Comparison of ENCODE assay signal across 1 cellular context in genomic region chr1:16254263-16254948, GRCh38.
TF ChIP-seq lines count a peak whose summit lies in the region.

No MANE protein-coding gene starts in this region.

TF ChIP-seq in K562, 482 proteins besides CTCF, POLR2A, EP300 and RAD21:
- TF ChIP-seq PKNOX1 (IDR thresholded peaks at IDR 0.05) (0 out of 2 replicates have a peak, but pooled peaks have one; percentile 28), ZC3H11A (IDR thresholded peaks at IDR 0.05; ENCODE audit: low read depth, low read length) (no peak)
